ENCODE assay signal across 19 cellular contexts in the genomic region with DNA sequence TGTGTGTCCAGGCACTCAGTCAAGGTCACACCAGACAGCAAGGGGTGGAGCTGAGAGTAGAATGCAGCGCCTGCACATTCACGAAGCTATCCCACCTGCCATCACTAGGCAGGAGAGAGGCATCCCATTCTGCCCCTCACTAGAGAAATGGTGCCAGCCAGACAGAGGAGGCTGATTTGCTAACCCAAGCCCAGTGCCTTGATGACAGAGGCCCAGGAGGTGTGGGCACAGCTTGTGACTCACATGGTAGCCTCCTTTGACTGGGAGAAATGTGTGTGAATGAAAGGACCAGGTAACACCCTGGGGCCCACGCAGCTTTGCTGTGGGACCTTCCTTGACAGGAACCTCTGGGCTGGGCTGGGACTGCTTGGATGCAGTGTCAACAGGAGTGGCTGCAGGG. TPM values are rescaled to one million over a fixed set of nuclear protein-coding genes. Genes with fewer than 3 reads are reported as not detected.
DNase-seq lines count a peak whose midpoint lies in the region; ATAC-seq, FAIRE-seq and TF ChIP-seq lines count a peak whose summit lies in the region.
"Had no signal": no experiment of that assay in that cellular context is flagged by ENCODE, and none has a peak within 500 bp of the region (broad histone marks: within the 10 kb centered on the region; RNA-seq: fewer than 3 reads in every experiment).

No MANE protein-coding gene starts in this region.

- no peak overlapping the region for H2AFZ ChIP-seq in HepG2 (ENCODE audit: low read length)

- no peak overlapping the region for H3K9ac ChIP-seq in HepG2 (ENCODE audit: insufficient read depth, low read depth, low read length)
- H3K9ac ChIP-seq: BLaER1 treated with 17β-estradiol and CSF1 and Interleukin-3, amounts not matched to agents 10 nM and 100 nM had no signal

- POLR2A ChIA-PET in HepG2 (lab: Yijun Ruan, JAX), result interaction anchor here (1.2 kb wide), 3 partner anchors 23 to 72 kb away, joined by 3 to 4 read pairs (median 4); partner anchors contain the start of genes SAC3D1 and SNX15

- CTCF ChIA-PET in HepG2 (lab: Yijun Ruan, JAX; ENCODE audit: low intra/inter-chr PET ratio, low total read pairs), result no interaction called here

- H4K20me1 ChIP-seq in HepG2 (ENCODE audit: insufficient read depth, low read length), result no peaks in the 10 kb centered on the region
- H4K20me1 ChIP-seq: BLaER1 treated with 17β-estradiol and CSF1 and Interleukin-3, amounts not matched to agents 10 nM and 100 nM had no signal

- no peak for TF ChIP-seq RAD21 in HepG2 (CRISPR knock-in tag; IDR thresholded peaks at IDR 0.05)

- in situ Hi-C loops in HepG2 (cut with HindIII; ENCODE audit: extremely low pct_ligation_motif_present, low pct_unique_long_range_greater_than_20kb), result no loop called here

- intact Hi-C loops in HepG2 (cut with micrococcal nuclease; ENCODE audit: unreplicated experiment), result no loop called here
- intact Hi-C loops in right lobe of liver (cut with DNase I), result no loop called here

- H3K27ac Mint-ChIP-seq in stimulated activated effector memory CD8-positive, alpha-beta T cell treated with anti-CD3 and anti-CD28 coated beads, Interleukin-12 subunit alpha, Interleukin-12 subunit beta, amount 100 ng/mL, for 72 hours, result no peak overlapping the region
- H3K27ac Mint-ChIP-seq: CD8-positive, alpha-beta memory T cell had no signal

- TF ChIP-seq CTCF in HepG2 (CRISPR knock-in tag; IDR thresholded peaks at IDR 0.05), result no peak
- TF ChIP-seq CTCF in right lobe of liver (IDR thresholded peaks at IDR 0.05), result no peak

- H3K36me3 ChIP-seq in HepG2 (replicated peaks in 1 of 2; ENCODE audit: control insufficient read depth in 1 of 2, insufficient read depth in 2 of 2, low read length in 2 of 2) (no peaks in the 10 kb centered on the region), right lobe of liver (no peaks in the 10 kb centered on the region)
- H3K36me3 ChIP-seq: BLaER1 treated with 17β-estradiol and CSF1 and Interleukin-3, amounts not matched to agents 10 nM and 100 nM had no signal

- no peaks in the 10 kb centered on the region for H3K79me2 ChIP-seq in HepG2 (ENCODE audit: insufficient read depth, low read length)

- BruUV-seq in HepG2 (replicated peaks; lab: Mats Ljungman, UMichigan), result no TSS peak

- no peak for TF ChIP-seq EP300 in HepG2 (IDR thresholded peaks at IDR 0.05; ENCODE audit: low read depth in 2 of 2, low read length in 2 of 2)
- TF ChIP-seq EP300 in HepG2 (CRISPR knock-in tag; IDR thresholded peaks at IDR 0.05; ENCODE audit: borderline replicate concordance), result no peak

- H3K9me3 Mint-ChIP-seq in stimulated activated effector memory CD8-positive, alpha-beta T cell treated with anti-CD3 and anti-CD28 coated beads, Interleukin-12 subunit alpha, Interleukin-12 subunit beta, amount 100 ng/mL, for 72 hours, result no peaks in the 10 kb centered on the region
- H3K9me3 Mint-ChIP-seq: CD8-positive, alpha-beta memory T cell had no signal

- peaks cover 6% of the 10 kb centered on the region for H3K4me1 Mint-ChIP-seq in stimulated activated effector memory CD8-positive, alpha-beta T cell treated with anti-CD3 and anti-CD28 coated beads, Interleukin-12 subunit alpha, Interleukin-12 subunit beta, amount 100 ng/mL, for 72 hours

- H3K27ac ChIP-seq in HepG2 (ENCODE audit: extremely low read length, insufficient read depth, low read length) (no peak overlapping the region), right lobe of liver (no peak overlapping the region)
- H3K27ac ChIP-seq: A549; BLaER1 treated with 17β-estradiol and CSF1 and Interleukin-3, amounts not matched to agents 10 nM and 100 nM; HL-60 had no signal

- no peaks in the 10 kb centered on the region for H3K9me3 ChIP-seq in HepG2 (ENCODE audit: low read length)
- H3K9me3 ChIP-seq in right lobe of liver, result no peaks in the 10 kb centered on the region
- H3K9me3 ChIP-seq: A549; BLaER1 treated with 17β-estradiol and CSF1 and Interleukin-3, amounts not matched to agents 10 nM and 100 nM had no signal

- no peak overlapping the region for H3K4me3 Mint-ChIP-seq in stimulated activated effector memory CD8-positive, alpha-beta T cell treated with anti-CD3 and anti-CD28 coated beads, Interleukin-12 subunit alpha, Interleukin-12 subunit beta, amount 100 ng/mL, for 72 hours
- H3K4me3 Mint-ChIP-seq: CD8-positive, alpha-beta memory T cell had no signal

- ATAC-seq in HepG2 (no peak), right lobe of liver (no peak), HG03280 (IDR thresholded peaks at IDR 0.05; ENCODE audit: unreplicated experiment) (no peak)
- peak; percentile 35 for ATAC-seq in stimulated activated effector memory CD8-positive, alpha-beta T cell treated with anti-CD3 and anti-CD28 coated beads, Interleukin-12 subunit alpha, Interleukin-12 subunit beta, amount 100 ng/mL, for 72 hours
- ATAC-seq: A549 had no signal

- no CpG with 5 or more reads among the region's 3 CpGs for WGBS in HepG2 (ENCODE audit: low lambda C conversion rate)
- no CpG with 5 or more reads among the region's 3 CpGs for WGBS in right lobe of liver (ENCODE audit: insufficient coverage, low coverage, low lambda C conversion rate, missing lambda C conversion rate)

- DNase-seq in HepG2 (ENCODE audit: low spot score) (no peak), right lobe of liver (no peak)
- DNase-seq in stimulated activated effector memory CD8-positive, alpha-beta T cell treated with anti-CD3 and anti-CD28 coated beads, Interleukin-12 subunit alpha, Interleukin-12 subunit beta, amount 100 ng/mL, for 72 hours (ENCODE audit: low spot score in 2 of 2), result no peak
- DNase-seq: CD8-positive, alpha-beta memory T cell; DMS79; H7; KBM-7; NCI-H1436; NCI-H2029; NCI-H2171; NCI-H446; NCI-H69; SHP77 treated with DMSO at 0.1 percent for 48 hours had no signal

- H3K27me3 ChIP-seq in HepG2 (ENCODE audit: control insufficient read depth in 1 of 2, insufficient read depth in 2 of 2, low read length in 2 of 2), result no peaks in the 10 kb centered on the region
- H3K27me3 ChIP-seq in right lobe of liver, result no peaks in the 10 kb centered on the region
- H3K27me3 ChIP-seq: BLaER1 treated with 17β-estradiol and CSF1 and Interleukin-3, amounts not matched to agents 10 nM and 100 nM had no signal

- TF ChIP-seq POLR2A in HepG2 (IDR thresholded peaks at IDR 0.05; ENCODE audit: insufficient read depth in 1 of 2, low read depth in 2 of 2, low read length in 2 of 2), result no peak
- TF ChIP-seq POLR2A in right lobe of liver (IDR thresholded peaks at IDR 0.05), result no peak

- H3K36me3 Mint-ChIP-seq in stimulated activated effector memory CD8-positive, alpha-beta T cell treated with anti-CD3 and anti-CD28 coated beads, Interleukin-12 subunit alpha, Interleukin-12 subunit beta, amount 100 ng/mL, for 72 hours, result no peaks in the 10 kb centered on the region
- H3K36me3 Mint-ChIP-seq: CD8-positive, alpha-beta memory T cell had no signal

- H3K4me3 ChIP-seq in HepG2 (replicated peaks in 1 of 3; ENCODE audit: insufficient read depth in 1 of 3, low read depth in 2 of 3, low read length in 3 of 3) (no peak overlapping the region), right lobe of liver (no peak overlapping the region)
- H3K4me3 ChIP-seq: A549; BLaER1 treated with 17β-estradiol and CSF1 and Interleukin-3, amounts not matched to agents 10 nM and 100 nM had no signal

- H3K4me2 ChIP-seq in HepG2 (ENCODE audit: low read depth, low read length), result no peak overlapping the region
- H3K4me2 ChIP-seq: A549 had no signal

- H3K4me1 ChIP-seq in HepG2 (ENCODE audit: insufficient read depth, low read length) (peaks cover 63% of the 10 kb centered on the region), right lobe of liver (no peaks in the 10 kb centered on the region)
- H3K4me1 ChIP-seq: A549 had no signal

- no peak for FAIRE-seq in HepG2 (lab: Jason Lieb, UNC)
- FAIRE-seq: A549, D721Med, GM19239 had no signal

RNA-seq across cellular contexts. Expression of gene NAALADL1, which starts 5.2 kb away (rescaled TPM):
- 3.4 and 9.3 TPM in 2 replicates for total RNA-seq in HepG2 (2016; rRNA removed; fragmentation: Illumina TruSeq; extraction: Trizol)
- 1.5 and 2.2 TPM in 2 replicates for total RNA-seq in HepG2 (2016; cell fraction: cytosol; rRNA removed; fragmentation: Illumina TruSeq; extraction: Trizol; ENCODE audit: low read depth)
- total RNA-seq in HepG2 (2016; cell fraction: insoluble cytoplasmic fraction; rRNA removed; fragmentation: Illumina TruSeq; extraction: Trizol), result 3.2 and 9.6 TPM in 2 replicates
- 1.3 and 2.0 TPM in 2 replicates for total RNA-seq in HepG2 (2016; cell fraction: membrane; rRNA removed; fragmentation: Illumina TruSeq; extraction: Trizol)
- 8.8 and 12.8 TPM in 2 replicates for total RNA-seq in HepG2 (2016; cell fraction: nucleus; rRNA removed; fragmentation: Illumina TruSeq; extraction: Trizol)
- 33.9 and 67.5 TPM in 2 replicates for polyA plus RNA-seq in HepG2 (2011; rRNA removed)
- 24.8 and 27.3 TPM in 2 replicates for polyA plus RNA-seq in HepG2 (2011; cell fraction: cytosol; rRNA removed)
- 178 and 181 TPM in 2 replicates for polyA plus RNA-seq in HepG2 (2011; cell fraction: nucleus; rRNA removed)
- polyA plus RNA-seq in HepG2 (2012), result 30.3 and 30.5 TPM in 2 replicates
- 1.1 and 1.2 TPM in 2 replicates for polyA plus RNA-seq in HepG2 (2016; cell fraction: cytosol; fragmentation: Illumina TruSeq; extraction: Trizol; ENCODE audit: low read depth)
- polyA plus RNA-seq in HepG2 (2016; cell fraction: insoluble cytoplasmic fraction; fragmentation: Illumina TruSeq; extraction: Trizol; ENCODE audit: low read depth), result 2.4 and 2.9 TPM in 2 replicates
- polyA plus RNA-seq in HepG2 (2016; cell fraction: membrane; fragmentation: Illumina TruSeq; extraction: Trizol; ENCODE audit: low read depth), result 2.0 and 2.1 TPM in 2 replicates
- 23.7 and 32.1 TPM in 2 replicates for polyA plus RNA-seq in HepG2 (2016; cell fraction: nucleus; fragmentation: Illumina TruSeq; extraction: Trizol; ENCODE audit: insufficient read depth, low read depth)
- polyA minus RNA-seq in HepG2 (2011; rRNA and poly(A)+ RNA removed; ENCODE audit: low replicate concordance), result 0.09 and 15.4 TPM in 2 replicates
- polyA minus RNA-seq in HepG2 (2011; cell fraction: cytosol; rRNA and poly(A)+ RNA removed), result 6.0 and 9.8 TPM in 2 replicates
- 13.3 and 19.3 TPM in 2 replicates for polyA minus RNA-seq in HepG2 (2011; cell fraction: nucleus; rRNA and poly(A)+ RNA removed)
- total RNA-seq in right lobe of liver, result 1 to 10 TPM in 5 of 6 experiments, under 1 TPM in 1; 0.83 to 3.5 (median 1.4) TPM
- polyA plus RNA-seq: A549 had no signal

RNA-seq across cellular contexts. Expression of gene CDCA5, which starts 20.3 kb away (rescaled TPM):
- 50.6 and 63.1 TPM in 2 replicates for total RNA-seq in HepG2 (2016; rRNA removed; fragmentation: Illumina TruSeq; extraction: Trizol)
- total RNA-seq in HepG2 (2016; cell fraction: cytosol; rRNA removed; fragmentation: Illumina TruSeq; extraction: Trizol; ENCODE audit: low read depth), result 10.5 and 13.6 TPM in 2 replicates
- 51.6 and 54.0 TPM in 2 replicates for total RNA-seq in HepG2 (2016; cell fraction: insoluble cytoplasmic fraction; rRNA removed; fragmentation: Illumina TruSeq; extraction: Trizol)
- 34.2 and 34.8 TPM in 2 replicates for total RNA-seq in HepG2 (2016; cell fraction: membrane; rRNA removed; fragmentation: Illumina TruSeq; extraction: Trizol)
- total RNA-seq in HepG2 (2016; cell fraction: nucleus; rRNA removed; fragmentation: Illumina TruSeq; extraction: Trizol), result 28.5 and 29.9 TPM in 2 replicates
- 9.8 and 13.5 TPM in 2 replicates for polyA plus RNA-seq in HepG2 (2011; rRNA removed)
- 9.8 and 14.9 TPM in 2 replicates for polyA plus RNA-seq in HepG2 (2011; cell fraction: cytosol; rRNA removed)
- 13.0 and 18.3 TPM in 2 replicates for polyA plus RNA-seq in HepG2 (2011; cell fraction: nucleus; rRNA removed)
- polyA plus RNA-seq in HepG2 (2012), result 9.0 and 19.7 TPM in 2 replicates
- 10.9 and 11.2 TPM in 2 replicates for polyA plus RNA-seq in HepG2 (2016; cell fraction: cytosol; fragmentation: Illumina TruSeq; extraction: Trizol; ENCODE audit: low read depth)
- 71.5 and 74.3 TPM in 2 replicates for polyA plus RNA-seq in HepG2 (2016; cell fraction: insoluble cytoplasmic fraction; fragmentation: Illumina TruSeq; extraction: Trizol; ENCODE audit: low read depth)
- 26.4 and 29.7 TPM in 2 replicates for polyA plus RNA-seq in HepG2 (2016; cell fraction: membrane; fragmentation: Illumina TruSeq; extraction: Trizol; ENCODE audit: low read depth)
- polyA plus RNA-seq in HepG2 (2016; cell fraction: nucleus; fragmentation: Illumina TruSeq; extraction: Trizol; ENCODE audit: insufficient read depth, low read depth), result 62.8 and 64.8 TPM in 2 replicates
- 21.2 and 61.0 TPM in 2 replicates for polyA minus RNA-seq in HepG2 (2011; rRNA and poly(A)+ RNA removed; ENCODE audit: low replicate concordance)
- 8.1 and 8.3 TPM in 2 replicates for polyA minus RNA-seq in HepG2 (2011; cell fraction: cytosol; rRNA and poly(A)+ RNA removed)
- polyA minus RNA-seq in HepG2 (2011; cell fraction: nucleus; rRNA and poly(A)+ RNA removed), result 7.0 and 10.6 TPM in 2 replicates
- 1 to 10 TPM in 3 of 6 experiments, under 1 TPM in 3; 0.31 to 2.3 (median 1.0) TPM for total RNA-seq in right lobe of liver

RNA-seq across cellular contexts. Expression of gene ZFPL1, which starts 20.5 kb away (rescaled TPM):
- 27.6 and 32.2 TPM in 2 replicates for total RNA-seq in HepG2 (2016; rRNA removed; fragmentation: Illumina TruSeq; extraction: Trizol)
- 18.5 and 24.3 TPM in 2 replicates for total RNA-seq in HepG2 (2016; cell fraction: cytosol; rRNA removed; fragmentation: Illumina TruSeq; extraction: Trizol; ENCODE audit: low read depth)
- total RNA-seq in HepG2 (2016; cell fraction: insoluble cytoplasmic fraction; rRNA removed; fragmentation: Illumina TruSeq; extraction: Trizol), result 23.3 and 34.5 TPM in 2 replicates
- total RNA-seq in HepG2 (2016; cell fraction: membrane; rRNA removed; fragmentation: Illumina TruSeq; extraction: Trizol), result 24.9 and 32.0 TPM in 2 replicates
- total RNA-seq in HepG2 (2016; cell fraction: nucleus; rRNA removed; fragmentation: Illumina TruSeq; extraction: Trizol), result 20.7 and 22.6 TPM in 2 replicates
- polyA plus RNA-seq in HepG2 (2011; rRNA removed), result 49.7 and 56.0 TPM in 2 replicates
- polyA plus RNA-seq in HepG2 (2011; cell fraction: cytosol; rRNA removed), result 29.9 and 43.2 TPM in 2 replicates
- polyA plus RNA-seq in HepG2 (2011; cell fraction: nucleus; rRNA removed), result 58.5 and 59.4 TPM in 2 replicates
- polyA plus RNA-seq in HepG2 (2012), result 21.4 and 31.3 TPM in 2 replicates
- polyA plus RNA-seq in HepG2 (2016; cell fraction: cytosol; fragmentation: Illumina TruSeq; extraction: Trizol; ENCODE audit: low read depth), result 23.6 and 30.1 TPM in 2 replicates
- polyA plus RNA-seq in HepG2 (2016; cell fraction: insoluble cytoplasmic fraction; fragmentation: Illumina TruSeq; extraction: Trizol; ENCODE audit: low read depth), result 27.9 and 36.5 TPM in 2 replicates
- 25.0 and 25.2 TPM in 2 replicates for polyA plus RNA-seq in HepG2 (2016; cell fraction: membrane; fragmentation: Illumina TruSeq; extraction: Trizol; ENCODE audit: low read depth)
- polyA plus RNA-seq in HepG2 (2016; cell fraction: nucleus; fragmentation: Illumina TruSeq; extraction: Trizol; ENCODE audit: insufficient read depth, low read depth), result 33.5 and 40.8 TPM in 2 replicates
- 50.7 and 52.3 TPM in 2 replicates for polyA minus RNA-seq in HepG2 (2011; rRNA and poly(A)+ RNA removed; ENCODE audit: low replicate concordance)
- polyA minus RNA-seq in HepG2 (2011; cell fraction: cytosol; rRNA and poly(A)+ RNA removed), result 15.5 and 16.8 TPM in 2 replicates
- 40.4 and 59.2 TPM in 2 replicates for polyA minus RNA-seq in HepG2 (2011; cell fraction: nucleus; rRNA and poly(A)+ RNA removed)
- 10 to 100 TPM; 15.4 to 22.4 (median 18.0) TPM for total RNA-seq in right lobe of liver

RNA-seq across cellular contexts. Expression of gene SAC3D1, which starts 22.5 kb away (rescaled TPM):
- total RNA-seq in HepG2 (2016; rRNA removed; fragmentation: Illumina TruSeq; extraction: Trizol) (33.2 and 36.3 TPM in 2 replicates), right lobe of liver (10 to 100 TPM in 2 of 6 experiments, 1 to 10 TPM in 4; 4.2 to 13.8 (median 5.8) TPM)
- 17.6 and 24.5 TPM in 2 replicates for total RNA-seq in HepG2 (2016; cell fraction: cytosol; rRNA removed; fragmentation: Illumina TruSeq; extraction: Trizol; ENCODE audit: low read depth)
- 27.9 and 37.1 TPM in 2 replicates for total RNA-seq in HepG2 (2016; cell fraction: insoluble cytoplasmic fraction; rRNA removed; fragmentation: Illumina TruSeq; extraction: Trizol)
- 28.3 and 36.0 TPM in 2 replicates for total RNA-seq in HepG2 (2016; cell fraction: membrane; rRNA removed; fragmentation: Illumina TruSeq; extraction: Trizol)
- total RNA-seq in HepG2 (2016; cell fraction: nucleus; rRNA removed; fragmentation: Illumina TruSeq; extraction: Trizol), result 15.6 and 16.8 TPM in 2 replicates
- 7.4 and 8.9 TPM in 2 replicates for polyA plus RNA-seq in HepG2 (2011; rRNA removed)
- 10.6 and 22.0 TPM in 2 replicates for polyA plus RNA-seq in HepG2 (2011; cell fraction: cytosol; rRNA removed)
- 12.6 and 14.5 TPM in 2 replicates for polyA plus RNA-seq in HepG2 (2011; cell fraction: nucleus; rRNA removed)
- 7.4 and 9.2 TPM in 2 replicates for polyA plus RNA-seq in HepG2 (2012)
- polyA plus RNA-seq in HepG2 (2016; cell fraction: cytosol; fragmentation: Illumina TruSeq; extraction: Trizol; ENCODE audit: low read depth), result 17.6 and 24.3 TPM in 2 replicates
- polyA plus RNA-seq in HepG2 (2016; cell fraction: insoluble cytoplasmic fraction; fragmentation: Illumina TruSeq; extraction: Trizol; ENCODE audit: low read depth), result 34.5 and 41.1 TPM in 2 replicates
- polyA plus RNA-seq in HepG2 (2016; cell fraction: membrane; fragmentation: Illumina TruSeq; extraction: Trizol; ENCODE audit: low read depth), result 30.7 and 35.8 TPM in 2 replicates
- 28.3 and 35.8 TPM in 2 replicates for polyA plus RNA-seq in HepG2 (2016; cell fraction: nucleus; fragmentation: Illumina TruSeq; extraction: Trizol; ENCODE audit: insufficient read depth, low read depth)
- 16.9 and 20.3 TPM in 2 replicates for polyA minus RNA-seq in HepG2 (2011; rRNA and poly(A)+ RNA removed; ENCODE audit: low replicate concordance)
- 9.3 and 12.0 TPM in 2 replicates for polyA minus RNA-seq in HepG2 (2011; cell fraction: cytosol; rRNA and poly(A)+ RNA removed)
- 3.4 and 3.6 TPM in 2 replicates for polyA minus RNA-seq in HepG2 (2011; cell fraction: nucleus; rRNA and poly(A)+ RNA removed)

RNA-seq across cellular contexts. Expression of gene VPS51, which starts 32.5 kb away (rescaled TPM):
- total RNA-seq in HepG2 (2016; rRNA removed; fragmentation: Illumina TruSeq; extraction: Trizol) (57.4 and 76.3 TPM in 2 replicates), right lobe of liver (100 to 1,000 TPM in 2 of 6 experiments, 10 to 100 TPM in 4; 41.5 to 170 (median 50.2) TPM)
- total RNA-seq in HepG2 (2016; cell fraction: cytosol; rRNA removed; fragmentation: Illumina TruSeq; extraction: Trizol; ENCODE audit: low read depth), result 19.9 and 21.8 TPM in 2 replicates
- total RNA-seq in HepG2 (2016; cell fraction: insoluble cytoplasmic fraction; rRNA removed; fragmentation: Illumina TruSeq; extraction: Trizol), result 57.9 and 73.3 TPM in 2 replicates
- 41.6 and 45.8 TPM in 2 replicates for total RNA-seq in HepG2 (2016; cell fraction: membrane; rRNA removed; fragmentation: Illumina TruSeq; extraction: Trizol)
- 39.3 and 42.6 TPM in 2 replicates for total RNA-seq in HepG2 (2016; cell fraction: nucleus; rRNA removed; fragmentation: Illumina TruSeq; extraction: Trizol)
- 90.6 and 104 TPM in 2 replicates for polyA plus RNA-seq in HepG2 (2011; rRNA removed)
- polyA plus RNA-seq in HepG2 (2011; cell fraction: cytosol; rRNA removed), result 71.6 and 122 TPM in 2 replicates
- 109 and 133 TPM in 2 replicates for polyA plus RNA-seq in HepG2 (2011; cell fraction: nucleus; rRNA removed)
- polyA plus RNA-seq in HepG2 (2012), result 63.3 and 65.8 TPM in 2 replicates
- polyA plus RNA-seq in HepG2 (2016; cell fraction: cytosol; fragmentation: Illumina TruSeq; extraction: Trizol; ENCODE audit: low read depth), result 10.5 and 13.0 TPM in 2 replicates
- polyA plus RNA-seq in HepG2 (2016; cell fraction: insoluble cytoplasmic fraction; fragmentation: Illumina TruSeq; extraction: Trizol; ENCODE audit: low read depth), result 57.3 and 57.6 TPM in 2 replicates
- polyA plus RNA-seq in HepG2 (2016; cell fraction: membrane; fragmentation: Illumina TruSeq; extraction: Trizol; ENCODE audit: low read depth), result 31.4 and 34.7 TPM in 2 replicates
- 69.3 and 82.4 TPM in 2 replicates for polyA plus RNA-seq in HepG2 (2016; cell fraction: nucleus; fragmentation: Illumina TruSeq; extraction: Trizol; ENCODE audit: insufficient read depth, low read depth)
- polyA minus RNA-seq in HepG2 (2011; rRNA and poly(A)+ RNA removed; ENCODE audit: low replicate concordance), result 231 and 328 TPM in 2 replicates
- polyA minus RNA-seq in HepG2 (2011; cell fraction: cytosol; rRNA and poly(A)+ RNA removed), result 114 and 132 TPM in 2 replicates
- polyA minus RNA-seq in HepG2 (2011; cell fraction: nucleus; rRNA and poly(A)+ RNA removed), result 53.6 and 55.8 TPM in 2 replicates
